8 cellular contexts compared by ENCODE assay signal in the genomic region with DNA sequence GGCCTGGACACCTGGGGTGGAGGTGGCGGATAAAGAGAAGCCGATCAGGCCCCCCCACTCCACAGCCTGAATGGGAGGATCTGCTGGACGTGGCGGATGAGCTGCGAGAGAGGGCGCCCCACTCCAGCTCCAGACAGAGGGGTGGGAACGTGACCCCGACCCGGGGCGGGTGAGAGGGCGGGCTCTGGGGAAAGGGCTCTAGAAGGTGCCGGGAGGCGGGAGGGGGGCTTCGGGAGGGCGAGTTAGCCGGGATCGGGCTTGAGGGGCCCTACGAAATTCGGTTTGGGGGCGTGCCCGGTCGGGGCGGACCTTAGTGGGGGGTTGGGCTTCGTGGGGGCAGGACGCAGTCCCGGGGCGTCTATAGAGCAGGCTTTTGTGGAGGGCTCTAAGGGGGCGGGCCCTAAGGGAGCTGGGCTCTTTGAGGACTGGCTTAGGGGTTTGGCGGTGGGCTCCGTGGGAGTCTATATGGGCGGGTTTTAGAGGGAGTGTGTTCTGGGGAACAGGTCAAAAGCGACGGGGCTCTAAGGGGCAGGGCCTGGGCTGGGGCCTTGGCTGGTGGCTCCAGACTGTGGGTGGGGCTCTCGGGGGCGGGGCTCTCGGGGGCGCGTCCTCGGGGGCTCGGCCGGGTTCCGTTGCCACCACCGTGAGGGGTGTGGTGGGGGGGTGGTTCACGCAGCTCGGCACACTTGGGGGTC. TPM values are rescaled to one million over a fixed set of nuclear protein-coding genes. Genes with fewer than 3 reads are reported as not detected.
A peak's percentile ranks its signal among the peaks of the same experiment; 100 is the strongest.
DNase-seq lines count a peak whose midpoint lies in the region; ATAC-seq and TF ChIP-seq lines count a peak whose summit lies in the region.

No MANE protein-coding gene starts in this region.

- intact Hi-C loops in OCI-LY7 (cut with micrococcal nuclease; ENCODE audit: unreplicated experiment): no loop called here

- no peaks in the 10 kb centered on the region for H3K27me3 ChIP-seq in mucosa of rectum (ENCODE audit: control insufficient read depth in 2 of 2, insufficient read depth in 2 of 2, low read length in 2 of 2)

- H3K9ac ChIP-seq in mucosa of rectum (ENCODE audit: low read depth in 1 of 2, low read length in 2 of 2): peak overlapping the region in 1 of 2 donors; percentile 53

- H3K4me3 ChIP-seq in OCI-LY7 (ENCODE audit: low read depth, low read length, poor library complexity, severe bottlenecking): peak overlapping the region; percentile 39
- H3K4me3 ChIP-seq in mucosa of rectum (ENCODE audit: low read length in 2 of 2): peak overlapping the region; percentile 44 to 45

- peak; percentile 25 for DNase-seq in ELR (ENCODE audit: low read depth)
- no peak for DNase-seq in OCI-LY7 (ENCODE audit: low spot score)
- peak; percentile 46 for DNase-seq in dermis blood vessel endothelial cell
- DNase-seq in stimulated activated CD4-positive, alpha-beta T cell treated with anti-CD3 and anti-CD28 coated beads, Interleukin-2, amount 100 ng/mL, for 48 hours: no peak

- H3K79me2 ChIP-seq in OCI-LY7 (ENCODE audit: insufficient read depth, low read depth, low read length): no peaks in the 10 kb centered on the region

- H3K36me3 ChIP-seq in OCI-LY7 (ENCODE audit: insufficient read depth, low read length): no peaks in the 10 kb centered on the region
- H3K36me3 ChIP-seq in mucosa of rectum (ENCODE audit: control insufficient read depth in 2 of 2, insufficient read depth in 2 of 2, low read length in 2 of 2): no peaks in the 10 kb centered on the region

- peak overlapping the region; percentile 58 for H3K4me2 ChIP-seq in OCI-LY7 (ENCODE audit: low read length)

- no peaks in the 10 kb centered on the region for H3K9me2 ChIP-seq in OCI-LY7 (ENCODE audit: insufficient read depth, low read length)

- peak; percentile 55 for TF ChIP-seq CTCF in OCI-LY7 (conservative IDR thresholded peaks at IDR 0.05; ENCODE audit: low read length)

- H2AFZ ChIP-seq in OCI-LY7 (ENCODE audit: low read length): peak overlapping the region; percentile 44; the same call in 1 of the 2 replicates

- H4K20me1 ChIP-seq in OCI-LY7 (ENCODE audit: insufficient read depth, low read length): no peaks in the 10 kb centered on the region

- CTCF ChIA-PET in OCI-LY7 (lab: Charles Lee; ENCODE audit: unreplicated experiment): interaction anchor here (0.5 to 1.1 kb wide), 2 partner anchors 175 to 177 kb away, joined by 3 to 7 read pairs; no protein-coding TSS in a partner anchor

- BruUV-seq in OCI-LY7 (replicated peaks; lab: Mats Ljungman, UMichigan): no TSS peak

- ATAC-seq in HG03565 (IDR thresholded peaks at IDR 0.05; ENCODE audit: unreplicated experiment): no peak
- no peak for ATAC-seq in HG03521 (IDR thresholded peaks at IDR 0.05; ENCODE audit: unreplicated experiment)
- no peak for ATAC-seq in GM19328 (IDR thresholded peaks at IDR 0.05; ENCODE audit: unreplicated experiment)

- H3K9me3 ChIP-seq in OCI-LY7 (ENCODE audit: low read length) (no peaks in the 10 kb centered on the region), mucosa of rectum (ENCODE audit: control insufficient read depth in 2 of 2, low read length in 2 of 2) (no peaks in the 10 kb centered on the region)

- no peak overlapping the region for H3K27ac ChIP-seq in OCI-LY7 (ENCODE audit: low read depth, low read length, poor library complexity, severe bottlenecking)
- no peak overlapping the region for H3K27ac ChIP-seq in mucosa of rectum (ENCODE audit: low read depth in 2 of 2, low read length in 2 of 2)

- H3K4me1 ChIP-seq in OCI-LY7 (ENCODE audit: insufficient read depth, low read length, poor library complexity, severe bottlenecking) (peaks cover 5% of the 10 kb centered on the region), mucosa of rectum (ENCODE audit: control insufficient read depth in 2 of 2, insufficient read depth in 2 of 2, low read length in 2 of 2) (peaks cover 0 to 3% of the 10 kb centered on the region in 2 donors)

- POLR2A ChIA-PET in OCI-LY7 (lab: Charles Lee): interaction anchor here (0.6 kb wide), 1 partner anchor 32 kb away, joined by 4 read pairs; no protein-coding TSS in a partner anchor

RNA-seq across cellular contexts. Expression of a gene that starts 4.1 kb away (rescaled TPM):
- total RNA-seq in OCI-LY7 (2014; rRNA removed; shearing (Covaris generic)): not detected in 2 replicates
- total RNA-seq in OCI-LY7 (2022): not detected in 2 replicates
- total RNA-seq in dermis blood vessel endothelial cell: not detected in 2 replicates

RNA-seq across cellular contexts. Expression of a gene that starts 33.1 kb away (rescaled TPM):
- total RNA-seq in OCI-LY7 (2014; rRNA removed; shearing (Covaris generic)): 2.5 and 4.5 TPM in 2 replicates
- total RNA-seq in OCI-LY7 (2022): 7.1 and 7.2 TPM in 2 replicates
- total RNA-seq in dermis blood vessel endothelial cell: 0.37 and 0.51 TPM in 2 replicates

RNA-seq across cellular contexts. Expression of a gene that starts 33.2 kb away (rescaled TPM):
- total RNA-seq in OCI-LY7 (2014; rRNA removed; shearing (Covaris generic)): 18.7 and 23.3 TPM in 2 replicates
- total RNA-seq in OCI-LY7 (2022) (44.0 and 48.3 TPM in 2 replicates), dermis blood vessel endothelial cell (6.8 and 10.5 TPM in 2 replicates)

Comparison
In these comparisons a context has a peak if more than half of its experiments do, and no peak if none do; other contexts are left out.
1. DNase-seq: peak in ELR (single experiment) and dermis blood vessel endothelial cell (single experiment); none in OCI-LY7 (single experiment) and stimulated activated CD4-positive, alpha-beta T cell treated with anti-CD3 and anti-CD28 coated beads, Interleukin-2, amount 100 ng/mL, for 48 hours (0 of 2).